Comparison of ENCODE assay signal across 17 cellular contexts in genomic region chr20:5741089-5741488, GRCh38. TPM values are rescaled to one million over a fixed set of nuclear protein-coding genes. Genes with fewer than 3 reads are reported as not detected.
DNase-seq lines count a peak whose midpoint lies in the region; ATAC-seq and TF ChIP-seq lines count a peak whose summit lies in the region.
"Had no signal": no experiment of that assay in that cellular context is flagged by ENCODE, and none has a peak within 500 bp of the region (broad histone marks: within the 10 kb centered on the region; RNA-seq: fewer than 3 reads in every experiment).

No MANE protein-coding gene starts in this region.

- peak; percentile 93 for ATAC-seq in SK-N-SH treated with all-trans-retinoic acid at 6 μM for 48 hours
- ATAC-seq: activated CD4-positive, CD25-positive, alpha-beta regulatory T cell treated with anti-CD3 and anti-CD28 coated beads, Interleukin-2, amount 50 U/mL, for 24 hours; HepG2; T-helper 17 cell had no signal

- H3K9me3 ChIP-seq in CD8-positive, alpha-beta memory T cell (ENCODE audit: low read length), result no peaks in the 10 kb centered on the region
- H3K9me3 ChIP-seq: BLaER1 treated with 17β-estradiol and CSF1 and Interleukin-3, amounts not matched to agents 10 nM and 100 nM; right atrium auricular region had no signal

- H3K4me3 Mint-ChIP-seq in CD8-positive, alpha-beta memory T cell, result no peak overlapping the region
- H3K4me3 Mint-ChIP-seq: nephron progenitor cell, T-helper 17 cell had no signal

- H3K27ac Mint-ChIP-seq in CD8-positive, alpha-beta memory T cell, result peak overlapping the region in 2 of 8 donors; percentile 6 to 63
- H3K27ac Mint-ChIP-seq: nephron progenitor cell had no signal

- no peaks in the 10 kb centered on the region for H3K27me3 ChIP-seq in CD8-positive, alpha-beta memory T cell (ENCODE audit: insufficient read depth, low read length, poor library complexity, severe bottlenecking)
- H3K27me3 ChIP-seq: BLaER1 treated with 17β-estradiol and CSF1 and Interleukin-3, amounts not matched to agents 10 nM and 100 nM; right atrium auricular region had no signal

- H3K4me3 ChIP-seq in CD8-positive, alpha-beta memory T cell (ENCODE audit: low read length), result no peak overlapping the region
- H3K4me3 ChIP-seq in fibroblast of mammary gland (ENCODE audit: control insufficient read depth, low read depth, low read length), result no peak overlapping the region
- H3K4me3 ChIP-seq: BLaER1 treated with 17β-estradiol and CSF1 and Interleukin-3, amounts not matched to agents 10 nM and 100 nM; right atrium auricular region had no signal

- H3K4me1 Mint-ChIP-seq in CD8-positive, alpha-beta memory T cell, result peaks cover 17 to 24% (median 21%) of the 10 kb centered on the region in 3 donors

- POLR2A ChIA-PET in CD8-positive, alpha-beta memory T cell (lab: Charles Lee), result no interaction called here

- no peaks in the 10 kb centered on the region for H3K36me3 Mint-ChIP-seq in CD8-positive, alpha-beta memory T cell

- CTCF ChIA-PET in CD8-positive, alpha-beta memory T cell (lab: Charles Lee), result no interaction called here

- H3K4me1 ChIP-seq in CD8-positive, alpha-beta memory T cell (ENCODE audit: insufficient read depth, low read length), result peaks cover 24% of the 10 kb centered on the region
- H3K4me1 ChIP-seq: right atrium auricular region had no signal

- peak overlapping the region; percentile 39 for H3K27ac ChIP-seq in CD8-positive, alpha-beta memory T cell (ENCODE audit: low read depth, low read length)
- H3K27ac ChIP-seq: BLaER1 treated with 17β-estradiol and CSF1 and Interleukin-3, amounts not matched to agents 10 nM and 100 nM; right atrium auricular region had no signal

- H3K36me3 ChIP-seq in CD8-positive, alpha-beta memory T cell (ENCODE audit: insufficient read depth, low read length), result no peaks in the 10 kb centered on the region
- H3K36me3 ChIP-seq: BLaER1 treated with 17β-estradiol and CSF1 and Interleukin-3, amounts not matched to agents 10 nM and 100 nM; right atrium auricular region had no signal

- peaks cover 0 to 1% of the 10 kb centered on the region in 2 donors for H3K27me3 Mint-ChIP-seq in CD8-positive, alpha-beta memory T cell
- H3K27me3 Mint-ChIP-seq: T-helper 17 cell had no signal

- intact Hi-C loops in posterior cingulate gyrus (cut with DNase I), result no loop called here

- peaks cover 0 to 2% (median 0%) of the 10 kb centered on the region in 5 donors for H3K9me3 Mint-ChIP-seq in CD8-positive, alpha-beta memory T cell
- H3K9me3 Mint-ChIP-seq: nephron progenitor cell had no signal

- no peak for DNase-seq in CD8-positive, alpha-beta memory T cell
- peak in 45 of 76 experiments; percentile 5 to 74 (median 37) for DNase-seq in HUDEP-2 (lab: John Stamatoyannopoulos, UW; ENCODE audit: unreplicated experiment in 76 of 76)
- DNase-seq in fibroblast of mammary gland (ENCODE audit: low read depth), result peak; percentile 67
- no peak for DNase-seq in posterior cingulate gyrus
- DNase-seq in activated gamma-delta T cell treated with Interleukin-2 at 50 U/mL for 16 hours, result no peak
- no peak for DNase-seq in ureter (ENCODE audit: low spot score)
- DNase-seq: activated effector memory CD4-positive, alpha-beta T cell treated with anti-CD3 and anti-CD28 coated beads, Interleukin-2, amount 50 U/mL, for 16 hours; cortex of kidney; mesendoderm; nephron progenitor cell; stimulated activated CD4-positive, alpha-beta T cell treated with anti-CD3 and anti-CD28 coated beads, Interleukin-1b, Interleukin-23, amount 100 ng/mL, for 48 hours; T-helper 17 cell had no signal

- no peak for TF ChIP-seq CTCF in fibroblast of mammary gland (conservative IDR thresholded peaks at IDR 0.05; ENCODE audit: control insufficient read depth, insufficient read depth, low read depth, low read length)

TF ChIP-seq in SK-N-SH treated with all-trans-retinoic acid at 6 μM for 48 hours, 23 proteins besides CTCF, POLR2A, EP300 and RAD21:
- TF ChIP-seq SNAI2 (CRISPR knock-in tag; IDR thresholded peaks at IDR 0.05), result no peak
- TF ChIP-seq POU6F1 (CRISPR knock-in tag; IDR thresholded peaks at IDR 0.05; ENCODE audit: borderline replicate concordance, low read depth), result no peak
- TF ChIP-seq ZC3H10 (CRISPR knock-in tag; IDR thresholded peaks at IDR 0.05), result no peak

RNA-seq across cellular contexts. Expression of gene SHLD1, which starts 9.1 kb away (rescaled TPM):
- total RNA-seq in CD8-positive, alpha-beta memory T cell, result 1 to 10 TPM; 7.7 to 9.1 TPM
- 18.8 TPM for polyA plus RNA-seq in CD8-positive, alpha-beta memory T cell
- total RNA-seq in ureter, result 13.9 TPM

Comparison
In these comparisons a context has a peak if more than half of its experiments do, and no peak if none do; other contexts are left out.
1. DNase-seq: peak in HUDEP-2 (45 of 76) and fibroblast of mammary gland (single experiment); none in CD8-positive, alpha-beta memory T cell (0 of 5), posterior cingulate gyrus (0 of 10), activated gamma-delta T cell treated with Interleukin-2 at 50 U/mL for 16 hours (single experiment) and ureter (single experiment).